9 cellular contexts compared by ENCODE assay signal in the genomic region with DNA sequence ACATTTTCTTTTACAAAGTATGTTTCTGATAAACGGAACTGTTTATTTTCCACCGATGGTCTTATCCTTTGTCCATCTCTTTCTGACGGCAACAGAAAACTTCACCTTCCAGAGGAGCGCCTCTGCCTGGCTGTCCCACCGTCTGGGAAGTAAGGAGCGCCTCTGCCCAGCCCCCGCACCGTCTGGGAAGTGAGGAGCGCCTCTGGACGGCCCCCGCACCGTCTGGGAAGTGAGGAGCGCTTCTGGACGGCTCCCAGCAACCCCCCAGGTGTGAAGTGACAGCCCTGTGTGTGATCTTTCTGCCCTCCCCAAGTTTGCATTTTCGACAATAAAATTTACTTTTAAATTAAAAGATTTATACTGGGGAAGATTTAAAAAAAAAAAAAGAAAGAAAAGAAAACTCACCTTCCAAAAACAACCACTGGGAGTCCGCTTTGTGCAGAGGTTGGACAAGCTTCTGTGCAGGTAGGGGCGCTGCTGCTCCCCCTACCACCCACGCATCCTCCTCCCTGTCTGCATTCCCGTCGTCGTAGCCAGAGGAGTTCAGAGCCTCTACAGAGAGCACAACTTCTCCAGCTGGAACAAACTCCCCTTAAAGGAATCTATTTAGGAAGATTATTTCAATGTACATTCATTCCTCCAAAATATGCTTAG. TPM values are rescaled to one million over a fixed set of nuclear protein-coding genes. Genes with fewer than 3 reads are reported as not detected.
DNase-seq lines count a peak whose midpoint lies in the region; ATAC-seq, FAIRE-seq and TF ChIP-seq lines count a peak whose summit lies in the region.
"Had no signal": no experiment of that assay in that cellular context is flagged by ENCODE, and none has a peak within 500 bp of the region (broad histone marks: within the 10 kb centered on the region; RNA-seq: fewer than 3 reads in every experiment).

No MANE protein-coding gene starts in this region.

- no peaks in the 10 kb centered on the region for H3K9me3 ChIP-seq in pancreas

- no peak for FAIRE-seq in pancreas (lab: Jason Lieb, UNC)

- H3K4me3 ChIP-seq in epithelial cell of proximal tubule (ENCODE audit: low read depth, low read length) (no peak overlapping the region), pancreas (peak overlapping the region in 1 of 4 donors; percentile 17)

- WGBS in pancreas, 2 donors = 18% methylated on average over 21 of the region's 21 CpGs

- no peaks in the 10 kb centered on the region for H3K36me3 ChIP-seq in pancreas

- peak; percentile 40 for DNase-seq in ELR (ENCODE audit: low read depth)
- DNase-seq in NCI-H226 = peak; percentile 34
- DNase-seq in epithelial cell of proximal tubule (ENCODE audit: low read depth) = no peak
- peak in 5 of 6 donors; percentile 63 to 69 (median 66) for DNase-seq in pancreas
- no peak for DNase-seq in middle frontal gyrus (ENCODE audit: extremely low spot score, low spot score)
- DNase-seq in activated T-cell treated with anti-CD3 and anti-CD28 coated beads for 4 hours = no peak

- TF ChIP-seq CTCF in epithelial cell of proximal tubule (conservative IDR thresholded peaks at IDR 0.05; ENCODE audit: low read depth, low read length) (peak; percentile 40), pancreas (IDR thresholded peaks at IDR 0.05) (peak in 3 of 4 donors; percentile 10 to 45 (median 24))

- peaks cover 3 to 19% (median 11%) of the 10 kb centered on the region in 3 donors for H3K4me1 ChIP-seq in pancreas

- intact Hi-C loops in pancreas (cut with DNase I) = no loop called here

- H3K27me3 ChIP-seq in pancreas = no peaks in the 10 kb centered on the region

- peak overlapping the region; percentile 84 to 92 (median 90) for H3K27ac ChIP-seq in pancreas

- ATAC-seq in pancreas (peak; percentile 56 to 81 (median 70)), HG02610 (IDR thresholded peaks at IDR 0.05; ENCODE audit: unreplicated experiment) (no peak), HG03025 (IDR thresholded peaks at IDR 0.05; ENCODE audit: low FRiP score, unreplicated experiment) (no peak)

RNA-seq across cellular contexts. Expression of gene APOBEC3B, which starts 1.0 kb away (rescaled TPM):
- total RNA-seq in epithelial cell of proximal tubule (67.3 and 68.1 TPM in 2 replicates), pancreas (10 to 100 TPM in 1 of 6 donors, 1 to 10 TPM in 4, under 1 TPM in 1; 0.60 to 10.2 (median 2.7) TPM)
- polyA plus RNA-seq in pancreas = 1 to 10 TPM; 2.4 to 4.7 TPM

RNA-seq across cellular contexts. Expression of gene APOBEC3A, which starts 23.7 kb away (rescaled TPM):
- 0.12 and 0.43 TPM in 2 replicates for total RNA-seq in epithelial cell of proximal tubule
- 1 to 10 TPM in 1 of 6 donors, under 1 TPM in 4, not detected in 1; 0.24 to 1.1 (median 0.64) TPM for total RNA-seq in pancreas
- under 1 TPM in 1 of 2 donors, not detected in 1; 0.07 TPM for polyA plus RNA-seq in pancreas
- total RNA-seq: T-helper 1 cell treated with Interleukin-12 subunit alpha and Interleukin-12 subunit beta and Interleukin-4 antibody, amounts not matched to agents 30 ng/mL and 1 ng/mL, for 36 hours had no signal

RNA-seq across cellular contexts. Expression of gene APOBEC3C, which starts 32.9 kb away (rescaled TPM):
- 15.6 and 18.5 TPM in 2 replicates for total RNA-seq in epithelial cell of proximal tubule
- total RNA-seq in pancreas = 10 to 100 TPM in 1 of 6 donors, 1 to 10 TPM in 5; 2.5 to 12.0 (median 4.2) TPM
- 1 to 10 TPM; 5.3 to 7.9 TPM for polyA plus RNA-seq in pancreas

RNA-seq across cellular contexts. Expression of gene APOBEC3D, which starts 39.8 kb away (rescaled TPM):
- total RNA-seq in epithelial cell of proximal tubule (0.46 and 0.58 TPM in 2 replicates), pancreas (1 to 10 TPM in 2 of 6 donors, under 1 TPM in 3, not detected in 1; 0.37 to 1.6 (median 0.66) TPM)
- 1 to 10 TPM in 1 of 2 donors, under 1 TPM in 1; 0.63 to 1.6 TPM for polyA plus RNA-seq in pancreas

RNA-seq across cellular contexts. Expression of gene APOBEC3F, which starts 59.5 kb away (rescaled TPM):
- 1.7 and 8.5 TPM in 2 replicates for total RNA-seq in epithelial cell of proximal tubule
- total RNA-seq in pancreas = 1 to 10 TPM; 1.7 to 8.6 (median 3.1) TPM
- 1 to 10 TPM; 4.2 to 6.9 TPM for polyA plus RNA-seq in pancreas

Comparison
In these comparisons a context has a peak if more than half of its experiments do, and no peak if none do; other contexts are left out.
1. DNase-seq: peak in ELR (single experiment), NCI-H226 (single experiment) and pancreas (5 of 6); none in epithelial cell of proximal tubule (single experiment), middle frontal gyrus (single experiment) and activated T-cell treated with anti-CD3 and anti-CD28 coated beads for 4 hours (single experiment).
2. ATAC-seq: peak in pancreas (4 of 4); none in HG02610 (single experiment) and HG03025 (single experiment).